In genomic region chr22:50520184-50520583, GRCh38 we compare ENCODE assay signal across 6 cellular contexts. TPM values are rescaled to one million over a fixed set of nuclear protein-coding genes. Genes with fewer than 3 reads are reported as not detected.
A peak's percentile ranks its signal among the peaks of the same experiment; 100 is the strongest.
DNase-seq lines count a peak whose midpoint lies in the region; ATAC-seq, FAIRE-seq and TF ChIP-seq lines count a peak whose summit lies in the region.
"Not testable (repeated sequence)": the region's sequence is repeated elsewhere in the genome, so short reads cannot be mapped to it uniquely, and the experiment has no call there.
"Had no signal": no experiment of that assay in that cellular context is flagged by ENCODE, and none has a peak within 500 bp of the region (broad histone marks: within the 10 kb centered on the region; RNA-seq: fewer than 3 reads in every experiment).

No MANE protein-coding gene starts in this region.

- H2AFZ ChIP-seq in K562 (ENCODE audit: low read depth, low read length): not testable (repeated sequence)

- not testable (repeated sequence) for TF ChIP-seq POLR2A in K562 (conservative IDR thresholded peaks at IDR 0.05)

- TF ChIP-seq EP300 in K562 (IDR thresholded peaks at IDR 0.05; ENCODE audit: low read length): not testable (repeated sequence)

- H3K27ac ChIP-seq in HEK293 (ENCODE audit: extremely low read depth, low read depth, low read length); K562 (ENCODE audit: extremely low read depth, low read depth, low read length): not testable (repeated sequence)

- not testable (repeated sequence) for H3K4me2 ChIP-seq in K562 (ENCODE audit: insufficient read depth, low read length)

- WGBS in K562 (ENCODE audit: insufficient coverage, low coverage, missing lambda C conversion rate): 97% methylated on average over 6 of the region's 8 CpGs

- POLR2A ChIA-PET in HEK293 (lab: Yijun Ruan, JAX); WTC11 (lab: Charles Lee); K562 (lab: Yijun Ruan, JAX): not testable (repeated sequence)

- intact Hi-C loops in K562 (cut with micrococcal nuclease): not testable (repeated sequence)

- BruUV-seq in K562 (replicated peaks; lab: Mats Ljungman, UMichigan): not testable (repeated sequence)

- H3K27me3 ChIP-seq in K562 (ENCODE audit: control insufficient read depth in 2 of 2, insufficient read depth in 2 of 2, low read length in 2 of 2): not testable (repeated sequence)

- TF ChIP-seq RAD21 in K562 (CRISPR knock-in tag; conservative IDR thresholded peaks at IDR 0.05 in 1 of 2, IDR thresholded peaks at IDR 0.05 in 1 of 2): not testable (repeated sequence)

- FAIRE-seq in K562 (lab: Jason Lieb, UNC): not testable (repeated sequence)

- not testable (repeated sequence) for H3K9me1 ChIP-seq in K562 (ENCODE audit: control insufficient read depth, insufficient read depth, low read length)

- not testable (repeated sequence) for H3K4me1 ChIP-seq in HEK293 (ENCODE audit: control insufficient read depth, insufficient read depth, low read length)
- peaks cover 0 to 25% of the 10 kb centered on the region in 2 experiments; a peak in 3 of 5 replicates for H3K4me1 ChIP-seq in K562 (replicated peaks in 1 of 2; ENCODE audit: control insufficient read depth in 2 of 2, insufficient read depth in 2 of 2, low read length in 2 of 2)

- not testable (repeated sequence) for H3K9me3 Mint-ChIP-seq in WTC11, neural crest cell

- not testable (repeated sequence) for ATAC-seq in WTC11, K562

- H3K4me3 ChIP-seq in HEK293 (ENCODE audit: low read depth, low read length); K562: not testable (repeated sequence)

- not testable (repeated sequence) for H3K9me3 ChIP-seq in HEK293 (ENCODE audit: control insufficient read depth, insufficient read depth, low read depth, low read length); K562 (replicated peaks; ENCODE audit: control insufficient read depth, insufficient read depth, low read depth, low read length)

- H4K20me1 ChIP-seq in K562 (replicated peaks; ENCODE audit: control insufficient read depth, insufficient read depth, low read length): peaks cover 12% of the 10 kb centered on the region; the same call in 1 of the 2 replicates

- H3K36me3 ChIP-seq in HEK293 (ENCODE audit: control insufficient read depth in 2 of 2, insufficient read depth in 1 of 2, low read length in 2 of 2) (peaks cover 0 to 83% of the 10 kb centered on the region in 2 experiments; a peak in 2 of 3 replicates), K562 (ENCODE audit: control insufficient read depth, insufficient read depth, low read length) (peaks cover 80% of the 10 kb centered on the region; the same call in 1 of the 3 replicates)

- in situ Hi-C loops in K562 (cut with MboI): loop anchor here (5.0 kb wide), 1 partner anchor 47 kb away; no protein-coding TSS in a partner anchor

- H3K9ac ChIP-seq in K562 (ENCODE audit: insufficient read depth in 1 of 2, low read depth in 2 of 2, low read length in 2 of 2): not testable (repeated sequence)

- not testable (repeated sequence) for H3K27ac Mint-ChIP-seq in WTC11; neural crest cell (ENCODE audit: unreplicated experiment)

- not testable (repeated sequence) for H3K4me3 Mint-ChIP-seq in WTC11
- H3K4me3 Mint-ChIP-seq in neural crest cell: peak overlapping the region; percentile 59

- not testable (repeated sequence) for H3K27me3 Mint-ChIP-seq in WTC11 (ENCODE audit: low read depth); neural crest cell (ENCODE audit: low read depth)

- CTCF ChIA-PET in HEK293 (lab: Yijun Ruan, JAX); WTC11 (lab: Charles Lee); K562 (lab: Yijun Ruan, JAX; ENCODE audit: low intra/inter-chr PET ratio): not testable (repeated sequence)

- not testable (repeated sequence) for H3K36me3 Mint-ChIP-seq in WTC11; neural crest cell (ENCODE audit: low read depth)

- TF ChIP-seq CTCF in HEK293 (tag by site-specific recombination; IDR thresholded peaks at IDR 0.05); WTC11 (IDR thresholded peaks at IDR 0.05); K562 (IDR thresholded peaks at IDR 0.05 in 2 of 3, conservative IDR thresholded peaks at IDR 0.05 in 1 of 3; ENCODE audit: insufficient read depth in 2 of 3, low read depth in 1 of 3, low read length in 3 of 3); neural crest cell (conservative IDR thresholded peaks at IDR 0.05): not testable (repeated sequence)

- H3K4me1 Mint-ChIP-seq in WTC11, neural crest cell: not testable (repeated sequence)

- not testable (repeated sequence) for DNase-seq in WTC11 (ENCODE audit: low spot score); K562 (ENCODE audit: extremely low read depth in 1 of 4, low spot score in 3 of 4); neural crest cell (ENCODE audit: low read depth, low spot score)

- peaks cover 26% of the 10 kb centered on the region for H3K79me2 ChIP-seq in K562 (ENCODE audit: control insufficient read depth, insufficient read depth, low read length)

RNA-seq across cellular contexts. Expression of gene SCO2, which starts 5.2 kb away (rescaled TPM):
- 1.5 to 5.5 TPM in 2 of 3 replicates, not detected in the other for total RNA-seq in WTC11 (2021)
- not detected in 2 replicates for total RNA-seq in K562 (2011; cell fraction: chromatin; rRNA removed; ENCODE audit: low replicate concordance)
- 1.0 and 3.9 TPM in 2 replicates for total RNA-seq in K562 (2011; cell fraction: nucleolus; rRNA removed)
- total RNA-seq in K562 (2011; cell fraction: nucleoplasm; rRNA removed): not detected in 2 replicates
- total RNA-seq in K562 (2014; rRNA removed): 2.2 and 2.6 TPM in 2 replicates
- not detected in 2 replicates for total RNA-seq in K562 (2014; rRNA removed; fragmentation: Illumina TruSeq; extraction: Trizol)
- total RNA-seq in K562 (2015; rRNA removed; fragmentation: Illumina TruSeq; extraction: Trizol): 0.26 and 0.69 TPM in 2 replicates
- total RNA-seq in K562 (2021): 4.0 and 8.9 TPM in 2 replicates
- 1.1 and 2.2 TPM in 2 replicates for polyA plus RNA-seq in K562 (2011; rRNA removed)
- polyA plus RNA-seq in K562 (2011; cell fraction: cytosol; rRNA removed): 2.9 and 6.2 TPM in 2 replicates
- 0.51 and 1.7 TPM in 2 replicates for polyA plus RNA-seq in K562 (2011; cell fraction: nucleus; rRNA removed)
- 1.7 and 7.0 TPM in 2 replicates for polyA plus RNA-seq in K562 (2012)
- 0.34 TPM in 1 of 2 replicates, not detected in the other for polyA plus RNA-seq in K562 (2014; fragmentation: Illumina TruSeq; extraction: Trizol)
- polyA plus RNA-seq in K562 (2014; fragmentation: Nextera tagmentation; extraction: Ambion mirVana): not detected
- 1.0 and 2.2 TPM in 2 replicates for polyA plus RNA-seq in K562 (2014; rRNA removed)
- polyA minus RNA-seq in K562 (2011; rRNA and poly(A)+ RNA removed): not detected in 2 replicates
- 1.2 TPM in 1 of 2 replicates, not detected in the other for polyA minus RNA-seq in K562 (2011; cell fraction: cytosol; rRNA and poly(A)+ RNA removed)
- polyA minus RNA-seq in K562 (2011; cell fraction: nucleus; rRNA and poly(A)+ RNA removed): 0.89 and 1.2 TPM in 2 replicates
- total RNA-seq in neural crest cell: 2.3 and 4.2 TPM in 2 replicates
- total RNA-seq: CD4-positive, alpha-beta memory T cell had no signal

RNA-seq across cellular contexts. Expression of gene TYMP, which starts 9.6 kb away (rescaled TPM):
- total RNA-seq in WTC11 (2021) (1.2 to 1.8 TPM (median 1.5 TPM) in 3 replicates), K562 (2014; rRNA removed) (2.4 and 3.7 TPM in 2 replicates), K562 (2014; rRNA removed; fragmentation: Illumina TruSeq; extraction: Trizol) (not detected in 2 replicates), K562 (2015; rRNA removed; fragmentation: Illumina TruSeq; extraction: Trizol) (not detected in 2 replicates), K562 (2021) (2.6 and 4.0 TPM in 2 replicates), neural crest cell (0.86 and 1.2 TPM in 2 replicates)
- total RNA-seq in K562 (2011; cell fraction: chromatin; rRNA removed; ENCODE audit: low replicate concordance): 0.30 TPM in 1 of 2 replicates, not detected in the other
- 1.3 and 1.4 TPM in 2 replicates for total RNA-seq in K562 (2011; cell fraction: nucleolus; rRNA removed)
- 0.46 TPM in 1 of 2 replicates, not detected in the other for total RNA-seq in K562 (2011; cell fraction: nucleoplasm; rRNA removed)
- polyA plus RNA-seq in K562 (2011; rRNA removed) (0.17 and 0.27 TPM in 2 replicates), K562 (2014; fragmentation: Illumina TruSeq; extraction: Trizol) (not detected in 2 replicates), K562 (2014; fragmentation: Nextera tagmentation; extraction: Ambion mirVana) (under 1 TPM in 1 of 2 experiments, not detected in 1; 0.03 TPM), K562 (2014; rRNA removed) (2.7 and 2.8 TPM in 2 replicates)
- polyA plus RNA-seq in K562 (2011; cell fraction: cytosol; rRNA removed): 1.0 and 5.9 TPM in 2 replicates
- 0.77 and 1.7 TPM in 2 replicates for polyA plus RNA-seq in K562 (2011; cell fraction: nucleus; rRNA removed)
- polyA plus RNA-seq in K562 (2012): 2.1 and 4.6 TPM in 2 replicates
- polyA minus RNA-seq in K562 (2011; rRNA and poly(A)+ RNA removed): not detected in 2 replicates
- polyA minus RNA-seq in K562 (2011; cell fraction: cytosol; rRNA and poly(A)+ RNA removed): not detected in 2 replicates
- 0.67 and 0.94 TPM in 2 replicates for polyA minus RNA-seq in K562 (2011; cell fraction: nucleus; rRNA and poly(A)+ RNA removed)

RNA-seq across cellular contexts. Expression of gene NCAPH2, which starts 12.2 kb away (rescaled TPM):
- 69.8 to 78.4 TPM (median 70.3 TPM) in 3 replicates for total RNA-seq in WTC11 (2021)
- total RNA-seq in K562 (2011; cell fraction: chromatin; rRNA removed; ENCODE audit: low replicate concordance): 73.5 and 259 TPM in 2 replicates
- 203 and 218 TPM in 2 replicates for total RNA-seq in K562 (2011; cell fraction: nucleolus; rRNA removed)
- 91.6 and 121 TPM in 2 replicates for total RNA-seq in K562 (2011; cell fraction: nucleoplasm; rRNA removed)
- total RNA-seq in K562 (2014; rRNA removed): 72.3 and 79.2 TPM in 2 replicates
- 20.2 and 24.3 TPM in 2 replicates for total RNA-seq in K562 (2014; rRNA removed; fragmentation: Illumina TruSeq; extraction: Trizol)
- 40.5 and 42.9 TPM in 2 replicates for total RNA-seq in K562 (2015; rRNA removed; fragmentation: Illumina TruSeq; extraction: Trizol)
- total RNA-seq in K562 (2021): 83.2 and 88.6 TPM in 2 replicates
- 31.2 and 43.9 TPM in 2 replicates for polyA plus RNA-seq in K562 (2011; rRNA removed)
- 48.1 and 62.5 TPM in 2 replicates for polyA plus RNA-seq in K562 (2011; cell fraction: cytosol; rRNA removed)
- 140 and 169 TPM in 2 replicates for polyA plus RNA-seq in K562 (2011; cell fraction: nucleus; rRNA removed)
- 46.4 and 80.8 TPM in 2 replicates for polyA plus RNA-seq in K562 (2012)
- 32.4 and 44.0 TPM in 2 replicates for polyA plus RNA-seq in K562 (2014; fragmentation: Illumina TruSeq; extraction: Trizol)
- 10 to 100 TPM in 1 of 2 experiments, 1 to 10 TPM in 1; 3.6 to 10.0 TPM for polyA plus RNA-seq in K562 (2014; fragmentation: Nextera tagmentation; extraction: Ambion mirVana)
- polyA plus RNA-seq in K562 (2014; rRNA removed): 63.3 and 67.1 TPM in 2 replicates
- 20.3 and 21.0 TPM in 2 replicates for polyA minus RNA-seq in K562 (2011; rRNA and poly(A)+ RNA removed)
- 44.2 and 53.0 TPM in 2 replicates for polyA minus RNA-seq in K562 (2011; cell fraction: cytosol; rRNA and poly(A)+ RNA removed)
- 37.6 and 55.5 TPM in 2 replicates for polyA minus RNA-seq in K562 (2011; cell fraction: nucleus; rRNA and poly(A)+ RNA removed)
- total RNA-seq in neural crest cell: 114 and 116 TPM in 2 replicates

RNA-seq across cellular contexts. Expression of gene LMF2, which starts 12.7 kb away (rescaled TPM):
- 38.1 to 43.7 TPM (median 39.8 TPM) in 3 replicates for total RNA-seq in WTC11 (2021)
- total RNA-seq in K562 (2011; cell fraction: chromatin; rRNA removed; ENCODE audit: low replicate concordance): 23.7 and 131 TPM in 2 replicates
- total RNA-seq in K562 (2011; cell fraction: nucleolus; rRNA removed): 145 and 174 TPM in 2 replicates
- 53.0 and 58.1 TPM in 2 replicates for total RNA-seq in K562 (2011; cell fraction: nucleoplasm; rRNA removed)
- total RNA-seq in K562 (2014; rRNA removed): 18.1 and 26.0 TPM in 2 replicates
- 0.67 and 1.2 TPM in 2 replicates for total RNA-seq in K562 (2014; rRNA removed; fragmentation: Illumina TruSeq; extraction: Trizol)
- total RNA-seq in K562 (2015; rRNA removed; fragmentation: Illumina TruSeq; extraction: Trizol): 7.5 and 7.6 TPM in 2 replicates
- 35.8 and 37.1 TPM in 2 replicates for total RNA-seq in K562 (2021)
- polyA plus RNA-seq in K562 (2011; rRNA removed): 8.8 and 19.2 TPM in 2 replicates
- polyA plus RNA-seq in K562 (2011; cell fraction: cytosol; rRNA removed): 17.7 and 43.8 TPM in 2 replicates
- 202 and 324 TPM in 2 replicates for polyA plus RNA-seq in K562 (2011; cell fraction: nucleus; rRNA removed)
- 22.2 and 47.8 TPM in 2 replicates for polyA plus RNA-seq in K562 (2012)
- 3.2 and 13.6 TPM in 2 replicates for polyA plus RNA-seq in K562 (2014; fragmentation: Illumina TruSeq; extraction: Trizol)
- under 1 TPM; 0.08 to 0.39 TPM for polyA plus RNA-seq in K562 (2014; fragmentation: Nextera tagmentation; extraction: Ambion mirVana)
- 31.7 and 32.7 TPM in 2 replicates for polyA plus RNA-seq in K562 (2014; rRNA removed)
- polyA minus RNA-seq in K562 (2011; rRNA and poly(A)+ RNA removed): 3.2 and 3.9 TPM in 2 replicates
- polyA minus RNA-seq in K562 (2011; cell fraction: cytosol; rRNA and poly(A)+ RNA removed): 17.6 and 18.8 TPM in 2 replicates
- polyA minus RNA-seq in K562 (2011; cell fraction: nucleus; rRNA and poly(A)+ RNA removed): 38.4 and 48.2 TPM in 2 replicates
- total RNA-seq in neural crest cell: 76.6 and 82.9 TPM in 2 replicates

RNA-seq across cellular contexts. Expression of gene KLHDC7B, which starts 25.5 kb away (rescaled TPM):
- not detected in 3 replicates for total RNA-seq in WTC11 (2021)
- total RNA-seq in K562 (2011; cell fraction: chromatin; rRNA removed; ENCODE audit: low replicate concordance): 0.14 and 0.28 TPM in 2 replicates
- 0.17 and 0.39 TPM in 2 replicates for total RNA-seq in K562 (2011; cell fraction: nucleolus; rRNA removed)
- total RNA-seq in K562 (2011; cell fraction: nucleoplasm; rRNA removed): 0.22 and 0.31 TPM in 2 replicates
- total RNA-seq in K562 (2014; rRNA removed): 0.05 and 0.08 TPM in 2 replicates
- not detected in 2 replicates for total RNA-seq in K562 (2014; rRNA removed; fragmentation: Illumina TruSeq; extraction: Trizol)
- total RNA-seq in K562 (2015; rRNA removed; fragmentation: Illumina TruSeq; extraction: Trizol): 0.04 TPM in 2 replicates
- total RNA-seq in K562 (2021): 0.22 TPM in 2 replicates
- polyA plus RNA-seq in K562 (2011; rRNA removed): 0.09 TPM in 1 of 2 replicates, not detected in the other
- 0.03 and 0.06 TPM in 2 replicates for polyA plus RNA-seq in K562 (2011; cell fraction: cytosol; rRNA removed)
- 0.11 and 0.27 TPM in 2 replicates for polyA plus RNA-seq in K562 (2011; cell fraction: nucleus; rRNA removed)
- polyA plus RNA-seq in K562 (2012): 0.52 and 46.0 TPM in 2 replicates
- 0.04 and 0.22 TPM in 2 replicates for polyA plus RNA-seq in K562 (2014; fragmentation: Illumina TruSeq; extraction: Trizol)
- not detected for polyA plus RNA-seq in K562 (2014; fragmentation: Nextera tagmentation; extraction: Ambion mirVana)
- polyA plus RNA-seq in K562 (2014; rRNA removed): 0.07 and 0.15 TPM in 2 replicates
- 0.03 TPM in 1 of 2 replicates, not detected in the other for polyA minus RNA-seq in K562 (2011; rRNA and poly(A)+ RNA removed)
- polyA minus RNA-seq in K562 (2011; cell fraction: cytosol; rRNA and poly(A)+ RNA removed): 0.36 TPM in 1 of 2 replicates, not detected in the other
- 0.13 TPM in 1 of 2 replicates, not detected in the other for polyA minus RNA-seq in K562 (2011; cell fraction: nucleus; rRNA and poly(A)+ RNA removed)
- total RNA-seq in neural crest cell: 0.05 and 0.07 TPM in 2 replicates
- total RNA-seq: A172 had no signal
